In the genomic region with DNA sequence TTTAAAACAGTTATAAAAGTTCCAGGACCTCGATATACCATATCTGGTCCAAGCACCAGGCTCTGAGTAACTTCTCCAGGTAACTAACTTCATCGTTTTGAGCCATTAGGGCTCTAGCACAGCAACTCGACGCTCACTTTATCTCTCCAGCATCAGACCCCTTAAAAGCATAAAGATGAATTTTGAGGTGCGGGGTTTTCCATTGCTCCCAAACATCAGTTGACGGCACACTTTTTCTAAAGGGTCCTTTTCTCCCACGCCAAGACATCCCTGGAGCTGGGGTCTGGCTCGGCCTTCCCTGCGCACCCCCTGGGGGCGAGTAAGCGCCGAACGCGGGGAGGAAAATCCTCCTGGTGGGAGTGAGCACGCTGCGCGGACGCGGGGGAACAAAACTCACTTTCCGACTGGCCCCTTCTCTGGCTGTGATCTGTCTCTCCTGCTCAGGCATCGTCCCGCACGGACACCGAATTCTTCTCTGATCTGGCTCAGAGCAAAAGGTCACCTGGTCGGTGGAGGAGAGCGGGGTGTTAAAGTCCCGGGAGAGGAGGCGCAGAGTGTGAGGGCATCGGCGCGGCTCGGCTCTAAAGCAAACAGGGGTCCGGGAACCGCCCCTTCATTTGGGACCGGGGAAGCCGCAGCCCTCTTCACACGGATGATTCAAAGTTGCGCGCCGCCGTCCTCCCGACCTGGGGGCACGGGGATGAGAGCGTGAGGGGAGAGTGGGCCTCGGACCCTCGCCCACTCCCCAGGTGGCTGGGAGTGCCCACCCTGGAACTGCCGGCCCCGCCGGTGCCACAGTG, we compare ENCODE assay signal across 1 cellular context.
TF ChIP-seq lines count a peak whose summit lies in the region.

Gene ATP7B (minus strand): TSS at position 561 of the 800 bp plus-strand sequence. CDS start 113 bp downstream, at position 448.

TF ChIP-seq in GM23338, 12 proteins besides CTCF, POLR2A, EP300 and RAD21 (continued from another document):
- TF ChIP-seq ZNF462 (CRISPR knock-in tag; IDR thresholded peaks at IDR 0.05) = no peak
- TF ChIP-seq REST (IDR thresholded peaks at IDR 0.05; ENCODE audit: unreplicated experiment) = no peak
- no peak for TF ChIP-seq ZNF331 (CRISPR knock-in tag; IDR thresholded peaks at IDR 0.05; ENCODE audit: low read depth)
